In the genomic region with DNA sequence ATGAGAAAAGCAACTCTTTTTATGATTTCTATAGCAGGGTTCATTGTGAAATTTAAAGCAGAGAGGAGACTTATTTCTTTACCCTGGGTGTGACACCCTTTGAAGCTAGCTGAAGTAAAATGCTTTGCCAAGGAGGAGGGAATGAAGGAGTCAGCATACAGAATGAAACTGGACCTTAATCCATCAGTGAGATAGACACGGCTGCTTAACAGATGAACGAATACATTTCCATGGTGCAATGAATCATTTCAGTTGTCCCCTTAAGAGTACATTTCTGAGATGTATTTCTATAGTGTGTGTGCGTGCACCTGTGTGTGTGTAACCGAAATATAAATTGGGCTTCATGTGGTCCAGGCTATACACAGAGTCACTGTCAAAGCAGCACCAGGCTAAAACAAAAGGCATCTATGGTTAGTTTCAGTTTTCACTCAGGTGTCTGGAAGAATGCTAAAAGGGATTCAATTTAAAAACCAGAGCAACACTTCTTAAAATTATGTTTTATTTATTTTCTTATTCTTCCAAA, we compare ENCODE assay signal across 16 cellular contexts.
DNase-seq lines count a peak whose midpoint lies in the region; ATAC-seq and TF ChIP-seq lines count a peak whose summit lies in the region.
"Had no signal": no experiment of that assay in that cellular context is flagged by ENCODE, and none has a peak within 500 bp of the region (broad histone marks: within the 10 kb centered on the region; RNA-seq: fewer than 3 reads in every experiment).

No MANE protein-coding gene starts in this region.

- H3K4me3 ChIP-seq in Loucy (ENCODE audit: low read length, poor library complexity, severe bottlenecking), result no peak overlapping the region
- H3K4me3 ChIP-seq in skin epidermis, result no peak overlapping the region
- no peak overlapping the region for H3K4me3 ChIP-seq in aorta (ENCODE audit: low read length in 2 of 2)
- H3K4me3 ChIP-seq in uterus, result no peak overlapping the region
- H3K4me3 ChIP-seq: A549 had no signal

- peak; percentile 10 for ATAC-seq in esophagus mucosa
- no peak for ATAC-seq in aorta (ENCODE audit: low FRiP score)
- no peak for ATAC-seq in GM19455 (IDR thresholded peaks at IDR 0.05; ENCODE audit: unreplicated experiment)
- ATAC-seq: A549 had no signal

- peak overlapping the region; percentile 59 for H3K4me2 ChIP-seq in Loucy (ENCODE audit: low read depth, low read length, poor library complexity, severe bottlenecking)
- H3K4me2 ChIP-seq: A549 had no signal

- peaks cover 38% of the 10 kb centered on the region for H3K4me1 ChIP-seq in Loucy (ENCODE audit: insufficient read depth, low read length, poor library complexity, severe bottlenecking)
- peaks cover 5 to 6% of the 10 kb centered on the region in 2 donors for H3K4me1 ChIP-seq in aorta (ENCODE audit: control insufficient read depth in 1 of 2, insufficient read depth in 2 of 2, low read length in 2 of 2)
- no peaks in the 10 kb centered on the region for H3K4me1 ChIP-seq in uterus

- no peaks in the 10 kb centered on the region for H3K9me2 ChIP-seq in Loucy (replicated peaks; ENCODE audit: low read depth, low read length)

- 46 to 49% methylated on average over 4 of the region's 4 CpGs for WGBS in aorta, 2 donors

- no peaks in the 10 kb centered on the region for H4K20me1 ChIP-seq in Loucy (ENCODE audit: insufficient read depth, low read length, poor library complexity, severe bottlenecking)

- H3K9me3 ChIP-seq in Loucy (ENCODE audit: insufficient read depth, low read depth, low read length) (no peaks in the 10 kb centered on the region), aorta (ENCODE audit: control insufficient read depth, low read length) (no peaks in the 10 kb centered on the region), uterus (no peaks in the 10 kb centered on the region)
- H3K9me3 ChIP-seq: A549 had no signal

- no peaks in the 10 kb centered on the region for H3K79me2 ChIP-seq in Loucy (ENCODE audit: insufficient read depth, low read length)
- H3K79me2 ChIP-seq: parathyroid adenoma had no signal

- no peaks in the 10 kb centered on the region for H3K9me3 Mint-ChIP-seq in T-helper 1 cell treated with Interleukin-12 subunit alpha and Interleukin-12 subunit beta and Interleukin-4 antibody, amounts not matched to agents 30 μg/mL and 1 μg/mL, for 36 hours
- H3K9me3 Mint-ChIP-seq: activated B cell treated with CpG ODN at 0.5 μM for 24 hours had no signal

- no peaks in the 10 kb centered on the region for H3K27me3 Mint-ChIP-seq in T-helper 1 cell treated with Interleukin-12 subunit alpha and Interleukin-12 subunit beta and Interleukin-4 antibody, amounts not matched to agents 30 μg/mL and 1 μg/mL, for 36 hours (ENCODE audit: low read depth)

- peaks cover 20% of the 10 kb centered on the region for H3K4me1 Mint-ChIP-seq in T-helper 1 cell treated with Interleukin-12 subunit alpha and Interleukin-12 subunit beta and Interleukin-4 antibody, amounts not matched to agents 30 μg/mL and 1 μg/mL, for 36 hours (ENCODE audit: low read depth)

- peak overlapping the region; percentile 44 for H3K9ac ChIP-seq in Loucy (ENCODE audit: low read depth, low read length, poor library complexity, severe bottlenecking)
- H3K9ac ChIP-seq: parathyroid adenoma had no signal

- no peak for DNase-seq in T-helper 1 cell
- no peak for DNase-seq in aorta
- no peak for DNase-seq in uterus
- DNase-seq: activated B cell treated with CpG ODN at 0.5 μM for 24 hours; activated effector memory CD4-positive, alpha-beta T cell treated with anti-CD3 and anti-CD28 coated beads, Interleukin-2, amount 50 U/mL, for 16 hours; cerebellar nuclear complex; NCI-H524 treated with DMSO at 0.1 percent for 48 hours; SIG-M5; substantia nigra had no signal

- H3K36me3 Mint-ChIP-seq in T-helper 1 cell treated with Interleukin-12 subunit alpha and Interleukin-12 subunit beta and Interleukin-4 antibody, amounts not matched to agents 30 μg/mL and 1 μg/mL, for 36 hours (ENCODE audit: low read depth), result no peaks in the 10 kb centered on the region

- H3K27me3 ChIP-seq in Loucy (ENCODE audit: insufficient read depth, low read length, poor library complexity, severe bottlenecking) (no peaks in the 10 kb centered on the region), aorta (ENCODE audit: control insufficient read depth in 1 of 2, insufficient read depth in 2 of 2, low read length in 1 of 2) (no peaks in the 10 kb centered on the region), uterus (no peaks in the 10 kb centered on the region)

- no peaks in the 10 kb centered on the region for H3K36me3 ChIP-seq in Loucy (ENCODE audit: insufficient read depth, low read length)
- H3K36me3 ChIP-seq in aorta (ENCODE audit: control insufficient read depth in 1 of 2, insufficient read depth in 2 of 2, low read length in 1 of 2), result no peaks in the 10 kb centered on the region
- no peaks in the 10 kb centered on the region for H3K36me3 ChIP-seq in uterus

- TF ChIP-seq CTCF in Loucy (conservative IDR thresholded peaks at IDR 0.05; ENCODE audit: low read length), result no peak
- TF ChIP-seq CTCF in uterus (IDR thresholded peaks at IDR 0.05), result no peak

- intact Hi-C loops in aorta (cut with DNase I), result loop anchor here in 1 of 2 donors (10.0 kb wide), 1 partner anchor 195 kb away; the partner anchor contains the start of gene NXT1
- intact Hi-C loops in uterus (cut with DNase I; ENCODE audit: low total_unique reads), result no loop called here

- H3F3A ChIP-seq in Loucy (ENCODE audit: low read depth), result 0 out of 2 replicates have a peak, but pooled peaks cover 5% of the 10 kb centered on the region

- peak overlapping the region; percentile 8 for H3K27ac Mint-ChIP-seq in T-helper 1 cell treated with Interleukin-12 subunit alpha and Interleukin-12 subunit beta and Interleukin-4 antibody, amounts not matched to agents 30 μg/mL and 1 μg/mL, for 36 hours
- H3K27ac Mint-ChIP-seq: activated B cell treated with CpG ODN at 0.5 μM for 24 hours had no signal

- H2AFZ ChIP-seq in Loucy (ENCODE audit: low read length), result peak overlapping the region; percentile 26

- H3K27ac ChIP-seq in skin epidermis (peak overlapping the region in 18 of 21 experiments; percentile 9 to 76 (median 64)), aorta (ENCODE audit: low read depth in 1 of 2, low read length in 2 of 2) (peak overlapping the region in 1 of 2 donors; percentile 13), uterus (peak overlapping the region in 1 of 2 donors; percentile 41)
- H3K27ac ChIP-seq: parathyroid adenoma had no signal

- no peak for TF ChIP-seq POLR2A in uterus (IDR thresholded peaks at IDR 0.05)

- H3K4me3 Mint-ChIP-seq in T-helper 1 cell treated with Interleukin-12 subunit alpha and Interleukin-12 subunit beta and Interleukin-4 antibody, amounts not matched to agents 30 μg/mL and 1 μg/mL, for 36 hours, result peak overlapping the region; percentile 14
- H3K4me3 Mint-ChIP-seq: activated B cell treated with CpG ODN at 0.5 μM for 24 hours had no signal
